Comparison of ENCODE assay signal across 14 cellular contexts in genomic region chr1:99084562-99084961, GRCh38.
DNase-seq lines count a peak whose midpoint lies in the region; ATAC-seq lines count a peak whose summit lies in the region.
"Had no signal": no experiment of that assay in that cellular context is flagged by ENCODE, and none has a peak within 500 bp of the region (broad histone marks: within the 10 kb centered on the region; RNA-seq: fewer than 3 reads in every experiment).

No MANE protein-coding gene starts in this region.

- ATAC-seq in GM18519 (IDR thresholded peaks at IDR 0.05; ENCODE audit: low FRiP score, unreplicated experiment): peak; percentile 89
- ATAC-seq in GM21367 (IDR thresholded peaks at IDR 0.05; ENCODE audit: unreplicated experiment): peak; percentile 63
- ATAC-seq in HG02938 (IDR thresholded peaks at IDR 0.05; ENCODE audit: unreplicated experiment): peak; percentile 92
- ATAC-seq in HG03469 (IDR thresholded peaks at IDR 0.05; ENCODE audit: unreplicated experiment): peak; percentile 81
- ATAC-seq in stimulated activated effector memory CD8-positive, alpha-beta T cell treated with anti-CD3 and anti-CD28 coated beads, Interleukin-12 subunit alpha, Interleukin-12 subunit beta, amount 100 ng/mL, for 72 hours: no peak

- H3K27ac Mint-ChIP-seq in stimulated activated effector memory CD8-positive, alpha-beta T cell treated with anti-CD3 and anti-CD28 coated beads, Interleukin-12 subunit alpha, Interleukin-12 subunit beta, amount 100 ng/mL, for 72 hours: no peak overlapping the region
- H3K27ac Mint-ChIP-seq: activated naive CD4-positive, alpha-beta T cell treated with anti-CD3 and anti-CD28 coated beads, Interleukin-2, amount 50 U/mL, for 24 hours; immature natural killer cell; neural progenitor cell had no signal

- H3K9me3 Mint-ChIP-seq in stimulated activated effector memory CD8-positive, alpha-beta T cell treated with anti-CD3 and anti-CD28 coated beads, Interleukin-12 subunit alpha, Interleukin-12 subunit beta, amount 100 ng/mL, for 72 hours: peaks cover 6% of the 10 kb centered on the region
- H3K9me3 Mint-ChIP-seq: neural progenitor cell had no signal

- H3K36me3 Mint-ChIP-seq in stimulated activated effector memory CD8-positive, alpha-beta T cell treated with anti-CD3 and anti-CD28 coated beads, Interleukin-12 subunit alpha, Interleukin-12 subunit beta, amount 100 ng/mL, for 72 hours: no peaks in the 10 kb centered on the region
- H3K36me3 Mint-ChIP-seq: activated naive CD4-positive, alpha-beta T cell treated with anti-CD3 and anti-CD28 coated beads, Interleukin-2, amount 50 U/mL, for 24 hours; immature natural killer cell; neural progenitor cell had no signal

- H3K4me3 Mint-ChIP-seq in stimulated activated effector memory CD8-positive, alpha-beta T cell treated with anti-CD3 and anti-CD28 coated beads, Interleukin-12 subunit alpha, Interleukin-12 subunit beta, amount 100 ng/mL, for 72 hours: no peak overlapping the region
- H3K4me3 Mint-ChIP-seq: activated naive CD4-positive, alpha-beta T cell treated with anti-CD3 and anti-CD28 coated beads, Interleukin-2, amount 50 U/mL, for 24 hours; immature natural killer cell; neural progenitor cell had no signal

- H3K4me1 Mint-ChIP-seq in stimulated activated effector memory CD8-positive, alpha-beta T cell treated with anti-CD3 and anti-CD28 coated beads, Interleukin-12 subunit alpha, Interleukin-12 subunit beta, amount 100 ng/mL, for 72 hours: no peaks in the 10 kb centered on the region
- H3K4me1 Mint-ChIP-seq: activated naive CD4-positive, alpha-beta T cell treated with anti-CD3 and anti-CD28 coated beads, Interleukin-2, amount 50 U/mL, for 24 hours; immature natural killer cell; neural progenitor cell had no signal

- no peak for DNase-seq in stimulated activated CD4-positive, alpha-beta T cell treated with anti-CD3 and anti-CD28 coated beads, Interleukin-2, amount 100 ng/mL, for 48 hours
- DNase-seq in NCI-H446 treated with DMSO at 0.1 percent for 48 hours (lab: John Stamatoyannopoulos, UW): no peak
- DNase-seq in effector CD4-positive, alpha-beta T cell: no peak
- DNase-seq in stimulated activated effector memory CD8-positive, alpha-beta T cell treated with anti-CD3 and anti-CD28 coated beads, Interleukin-12 subunit alpha, Interleukin-12 subunit beta, amount 100 ng/mL, for 72 hours (ENCODE audit: low spot score in 2 of 2): no peak
- DNase-seq: AML-193, immature natural killer cell, NCI-H2171, stomach had no signal
